Comparison of ENCODE assay signal across 8 cellular contexts in the genomic region with DNA sequence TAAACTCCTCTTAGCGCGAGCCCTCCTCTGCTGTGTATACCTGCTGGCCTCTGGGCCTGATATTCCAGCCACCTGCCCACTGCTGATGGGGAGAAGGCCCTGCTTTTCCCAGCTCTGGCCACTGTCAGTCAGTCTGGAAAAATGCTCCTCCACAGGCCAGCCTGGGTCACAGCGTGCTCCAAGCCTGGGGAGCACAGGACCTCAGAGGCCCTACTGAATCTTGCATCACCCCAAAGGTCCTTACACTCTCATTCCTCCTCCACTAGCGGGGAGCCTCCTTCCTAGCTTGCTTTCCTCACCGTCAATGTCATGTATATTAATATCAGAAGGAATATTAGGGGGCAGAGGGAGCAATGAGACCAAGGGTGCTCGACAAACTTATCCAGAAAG.
A peak's percentile ranks its signal among the peaks of the same experiment; 100 is the strongest.
DNase-seq lines count a peak whose midpoint lies in the region; ATAC-seq, FAIRE-seq and TF ChIP-seq lines count a peak whose summit lies in the region.

No MANE protein-coding gene starts in this region.

- FAIRE-seq in K562 (lab: Jason Lieb, UNC) = no peak

- peaks cover 73% of the 10 kb centered on the region for H3K79me2 ChIP-seq in Karpas-422 (ENCODE audit: low read length)
- no peaks in the 10 kb centered on the region; the same call in 2 of the 3 replicates for H3K79me2 ChIP-seq in K562 (ENCODE audit: control insufficient read depth, insufficient read depth, low read length)

- intact Hi-C loops in K562 (cut with micrococcal nuclease) (no loop called here), left lung (cut with DNase I) (no loop called here)

- in situ Hi-C loops in K562 (cut with MboI) = no loop called here

- no peak for DNase-seq in Karpas-422
- DNase-seq in K562 (ENCODE audit: extremely low read depth in 1 of 4, low spot score in 3 of 4) = no peak
- DNase-seq in left lung = no peak
- no peak for DNase-seq in suprapubic skin (ENCODE audit: low spot score in 2 of 2)
- no peak for DNase-seq in SW 1271 (lab: John Stamatoyannopoulos, UW)
- DNase-seq in KG1 (lab: John Stamatoyannopoulos, UW) = no peak

- H3K4me3 ChIP-seq in Karpas-422 (ENCODE audit: low read length) = no peak overlapping the region; the same call in 1 of the 2 replicates
- no peak overlapping the region for H3K4me3 ChIP-seq in K562
- no peak overlapping the region for H3K4me3 ChIP-seq in left lung
- H3K4me3 ChIP-seq in suprapubic skin = no peak overlapping the region

- TF ChIP-seq POLR2A in K562 (conservative IDR thresholded peaks at IDR 0.05) = no peak
- TF ChIP-seq POLR2A in suprapubic skin (IDR thresholded peaks at IDR 0.05) = no peak

- 67% methylated on average over 4 of the region's 6 CpGs for WGBS in K562 (ENCODE audit: insufficient coverage, low coverage, missing lambda C conversion rate)
- WGBS in suprapubic skin = 57% methylated on average over 6 of the region's 6 CpGs

- H3K9ac ChIP-seq in Karpas-422 (ENCODE audit: low read length) (peak overlapping the region; percentile 33), K562 (ENCODE audit: insufficient read depth in 1 of 2, low read depth in 2 of 2, low read length in 2 of 2) (peak overlapping the region in 1 of 2 experiments; percentile 66; a peak in 1 of 4 replicates)

- H3K4me1 ChIP-seq in Karpas-422 (ENCODE audit: low read length) = peaks cover 92% of the 10 kb centered on the region
- peaks cover 30 to 33% of the 10 kb centered on the region in 2 experiments for H3K4me1 ChIP-seq in K562 (replicated peaks in 1 of 2; ENCODE audit: control insufficient read depth in 2 of 2, insufficient read depth in 2 of 2, low read length in 2 of 2)
- peaks cover 19 to 87% of the 10 kb centered on the region in 2 donors for H3K4me1 ChIP-seq in left lung
- peaks cover 28% of the 10 kb centered on the region for H3K4me1 ChIP-seq in suprapubic skin

- peaks cover 3% of the 10 kb centered on the region; the same call in 1 of the 2 replicates for H4K20me1 ChIP-seq in Karpas-422 (ENCODE audit: insufficient read depth, low read depth, low read length)
- H4K20me1 ChIP-seq in K562 (replicated peaks; ENCODE audit: control insufficient read depth, insufficient read depth, low read length) = peaks cover 14% of the 10 kb centered on the region; the same call in 1 of the 2 replicates

- ATAC-seq in K562 = peak; percentile 33
- no peak for ATAC-seq in left lung
- ATAC-seq in GM21717 (IDR thresholded peaks at IDR 0.05; ENCODE audit: unreplicated experiment) = no peak
- ATAC-seq in HG02623 (IDR thresholded peaks at IDR 0.05; ENCODE audit: unreplicated experiment) = no peak

- TF ChIP-seq EP300 in K562 (IDR thresholded peaks at IDR 0.05; ENCODE audit: low read length) = no peak
- TF ChIP-seq EP300 in suprapubic skin (IDR thresholded peaks at IDR 0.05) = no peak

- H3K27ac ChIP-seq in Karpas-422 (ENCODE audit: low read length) (peak overlapping the region; percentile 99), K562 (ENCODE audit: extremely low read depth, low read depth, low read length) (no peak overlapping the region), left lung (peak overlapping the region; percentile 67 to 77), suprapubic skin (peak overlapping the region; percentile 67)

- H3K36me3 ChIP-seq in Karpas-422 (ENCODE audit: insufficient read depth, low read length) (peaks cover 6% of the 10 kb centered on the region; the same call in 1 of the 2 replicates), K562 (ENCODE audit: control insufficient read depth, insufficient read depth, low read length) (no peaks in the 10 kb centered on the region), left lung (no peaks in the 10 kb centered on the region), suprapubic skin (no peaks in the 10 kb centered on the region)

- H3K4me2 ChIP-seq in Karpas-422 (ENCODE audit: low read depth, low read length, poor library complexity, severe bottlenecking) (peak overlapping the region; percentile 26), K562 (ENCODE audit: insufficient read depth, low read length) (no peak overlapping the region)

- H3K9me2 ChIP-seq in Karpas-422 (replicated peaks; ENCODE audit: insufficient read depth, low read length) = no peaks in the 10 kb centered on the region

- no TSS peak for BruUV-seq in K562 (replicated peaks; lab: Mats Ljungman, UMichigan)

- TF ChIP-seq RAD21 in K562 (CRISPR knock-in tag; conservative IDR thresholded peaks at IDR 0.05 in 1 of 2, IDR thresholded peaks at IDR 0.05 in 1 of 2) = no peak

- H3K27me3 ChIP-seq in Karpas-422 (ENCODE audit: low read length) = no peaks in the 10 kb centered on the region
- H3K27me3 ChIP-seq in K562 (ENCODE audit: control insufficient read depth in 2 of 2, insufficient read depth in 2 of 2, low read length in 2 of 2) = no peaks in the 10 kb centered on the region
- no peaks in the 10 kb centered on the region for H3K27me3 ChIP-seq in left lung
- H3K27me3 ChIP-seq in suprapubic skin = no peaks in the 10 kb centered on the region

- POLR2A ChIA-PET in K562 (lab: Yijun Ruan, JAX) = interaction anchor here (0.6 to 0.7 kb wide), 2 partner anchors 46 to 294 kb away, joined by 3 read pairs; no protein-coding TSS in a partner anchor

- H3K9me3 ChIP-seq in Karpas-422 (ENCODE audit: low read length) (no peaks in the 10 kb centered on the region), K562 (replicated peaks; ENCODE audit: control insufficient read depth, insufficient read depth, low read depth, low read length) (no peaks in the 10 kb centered on the region), left lung (no peaks in the 10 kb centered on the region), suprapubic skin (no peaks in the 10 kb centered on the region)

- H2AFZ ChIP-seq in Karpas-422 (ENCODE audit: low read length) (no peak overlapping the region), K562 (ENCODE audit: low read depth, low read length) (no peak overlapping the region)

- TF ChIP-seq CTCF in K562 (IDR thresholded peaks at IDR 0.05 in 2 of 3, conservative IDR thresholded peaks at IDR 0.05 in 1 of 3; ENCODE audit: insufficient read depth in 2 of 3, low read depth in 1 of 3, low read length in 3 of 3) = no peak
- TF ChIP-seq CTCF in left lung (IDR thresholded peaks at IDR 0.05) = no peak
- no peak for TF ChIP-seq CTCF in suprapubic skin (IDR thresholded peaks at IDR 0.05)

- CTCF ChIA-PET in K562 (lab: Yijun Ruan, JAX; ENCODE audit: low intra/inter-chr PET ratio) = no interaction called here

- no peaks in the 10 kb centered on the region for H3K9me1 ChIP-seq in K562 (ENCODE audit: control insufficient read depth, insufficient read depth, low read length)

TF ChIP-seq in K562, 482 proteins besides CTCF, POLR2A, EP300 and RAD21:
- TF ChIP-seq, protein P1, sequence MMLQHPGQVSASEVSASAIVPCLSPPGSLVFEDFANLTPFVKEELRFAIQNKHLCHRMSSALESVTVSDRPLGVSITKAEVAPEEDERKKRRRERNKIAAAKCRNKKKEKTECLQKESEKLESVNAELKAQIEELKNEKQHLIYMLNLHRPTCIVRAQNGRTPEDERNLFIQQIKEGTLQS (IDR thresholded peaks at IDR 0.05) = peak; percentile 43; the same call in 1 of the 2 replicates
- TF ChIP-seq, protein P1 (CRISPR knock-in tag; conservative IDR thresholded peaks at IDR 0.05) = no peak
- TF ChIP-seq, protein P2, sequence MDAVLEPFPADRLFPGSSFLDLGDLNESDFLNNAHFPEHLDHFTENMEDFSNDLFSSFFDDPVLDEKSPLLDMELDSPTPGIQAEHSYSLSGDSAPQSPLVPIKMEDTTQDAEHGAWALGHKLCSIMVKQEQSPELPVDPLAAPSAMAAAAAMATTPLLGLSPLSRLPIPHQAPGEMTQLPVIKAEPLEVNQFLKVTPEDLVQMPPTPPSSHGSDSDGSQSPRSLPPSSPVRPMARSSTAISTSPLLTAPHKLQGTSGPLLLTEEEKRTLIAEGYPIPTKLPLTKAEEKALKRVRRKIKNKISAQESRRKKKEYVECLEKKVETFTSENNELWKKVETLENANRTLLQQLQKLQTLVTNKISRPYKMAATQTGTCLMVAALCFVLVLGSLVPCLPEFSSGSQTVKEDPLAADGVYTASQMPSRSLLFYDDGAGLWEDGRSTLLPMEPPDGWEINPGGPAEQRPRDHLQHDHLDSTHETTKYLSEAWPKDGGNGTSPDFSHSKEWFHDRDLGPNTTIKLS (IDR thresholded peaks at IDR 0.05; ENCODE audit: borderline replicate concordance, low read depth) = no peak
- peak; percentile 42; the same call in 1 of the 2 replicates for TF ChIP-seq CEBPG (CRISPR knock-in tag; IDR thresholded peaks at IDR 0.05)
- TF ChIP-seq CEBPG (tag; conservative IDR thresholded peaks at IDR 0.05 in 1 of 2, IDR thresholded peaks at IDR 0.05 in 1 of 2) = no peak
